21 cellular contexts compared by ENCODE assay signal in genomic region chr12:78560633-78561032, GRCh38.
"Had no signal": no experiment of that assay in that cellular context is flagged by ENCODE, and none has a peak within 500 bp of the region (broad histone marks: within the 10 kb centered on the region; RNA-seq: fewer than 3 reads in every experiment).

No MANE protein-coding gene starts in this region.

- H3K27ac ChIP-seq: body of pancreas, cardiac muscle cell, coronary artery, gastroesophageal sphincter, right lobe of liver, vagina had no signal

- H3K4me1 ChIP-seq: body of pancreas, gastroesophageal sphincter, right lobe of liver, vagina had no signal

- DNase-seq: activated CD4-positive, alpha-beta T cell treated with anti-CD3 and anti-CD28 coated beads for 4 hours; activated CD4-positive, alpha-beta T cell treated with anti-CD3 and anti-CD28 coated beads, Interleukin-2, amount 50 U/mL, for 4 hours; activated naive CD4-positive, alpha-beta T cell; activated T-cell treated with anti-CD3 and anti-CD28 coated beads for 4 hours; activated T-cell treated with anti-CD3 and anti-CD28 coated beads, Interleukin-2, amount 50 U/mL, for 72 hours; body of pancreas; effector memory CD8-positive, alpha-beta T cell; erythroblast; head of caudate nucleus; immature natural killer cell; midbrain; naive thymus-derived CD8-positive, alpha-beta T cell; right lobe of liver; stimulated activated CD4-positive, alpha-beta T cell treated with anti-CD3 and anti-CD28 coated beads, Interleukin-12 subunit alpha, Interleukin-12 subunit beta, amount 100 ng/mL, for 4 hours; stimulated activated CD4-positive, alpha-beta T cell treated with anti-CD3 and anti-CD28 coated beads, Interleukin-4, amount 100 ng/mL, for 1 hour; stimulated activated naive CD8-positive, alpha-beta T cell treated with anti-CD3 and anti-CD28 coated beads, Interleukin-15, Interleukin-2, amounts not matched to agents 100 U/mL and 50 U/mL, for 24 hours had no signal

- H3K9me3 ChIP-seq: body of pancreas, gastroesophageal sphincter, right lobe of liver, vagina had no signal

- ATAC-seq: activated naive CD4-positive, alpha-beta T cell treated with anti-CD3 and anti-CD28 coated beads, Interleukin-2, amount 50 U/mL, for 72 hours; activated T-cell treated with anti-CD3 and anti-CD28 coated beads, Interleukin-2, amount 50 U/mL, for 72 hours; body of pancreas; effector memory CD8-positive, alpha-beta T cell; gastroesophageal sphincter; naive thymus-derived CD8-positive, alpha-beta T cell; right lobe of liver; stimulated activated naive CD8-positive, alpha-beta T cell treated with anti-CD3 and anti-CD28 coated beads, Interleukin-15, Interleukin-2, amounts not matched to agents 100 U/mL and 50 U/mL, for 24 hours had no signal

- H3K36me3 ChIP-seq: cardiac muscle cell, gastroesophageal sphincter, right lobe of liver, vagina had no signal

- H3K27me3 ChIP-seq: body of pancreas, cardiac muscle cell, gastroesophageal sphincter, right lobe of liver, vagina had no signal

- H3K4me3 ChIP-seq: body of pancreas, cardiac muscle cell, coronary artery, gastroesophageal sphincter, right lobe of liver, vagina had no signal
